8 cellular contexts compared by ENCODE assay signal in genomic region chr22:29767289-29768051, GRCh38. TPM values are rescaled to one million over a fixed set of nuclear protein-coding genes. Genes with fewer than 3 reads are reported as not detected.
DNase-seq lines count a peak whose midpoint lies in the region; ATAC-seq and TF ChIP-seq lines count a peak whose summit lies in the region.

UQCR10 (plus strand) TSS chr22:29767369; CDS start chr22:29767399, 30 bp downstream.

- H3K4me2 ChIP-seq in OCI-LY7 (ENCODE audit: low read length), result peak within 1 kb of the TSS; percentile 93

- peak within 1 kb of the TSS; percentile 84 for H3K4me3 ChIP-seq in HUES64 (ENCODE audit: low read length)
- peak within 1 kb of the TSS; percentile 89 for H3K4me3 ChIP-seq in OCI-LY7 (ENCODE audit: low read depth, low read length, poor library complexity, severe bottlenecking)
- peak within 1 kb of the TSS; percentile 84 to 95 for H3K4me3 ChIP-seq in esophagus (ENCODE audit: low read depth in 1 of 2, low read length in 2 of 2)
- H3K4me3 ChIP-seq in mucosa of stomach (ENCODE audit: low read length), result peak within 1 kb of the TSS; percentile 95

- peak; percentile 56 for ATAC-seq in GM21390 (IDR thresholded peaks at IDR 0.05; ENCODE audit: unreplicated experiment)

- CTCF ChIA-PET in OCI-LY7 (lab: Charles Lee; ENCODE audit: unreplicated experiment), result no interaction called here

- peaks cover 23% of the 10 kb centered on the region for H3K79me2 ChIP-seq in OCI-LY7 (ENCODE audit: insufficient read depth, low read depth, low read length)

- TSS peak; percentile 86 for BruUV-seq in OCI-LY7 (replicated peaks; lab: Mats Ljungman, UMichigan)

- H3K27ac ChIP-seq in HUES64 (ENCODE audit: low read depth, low read length) (peak within 1 kb of the TSS; percentile 83), OCI-LY7 (ENCODE audit: low read depth, low read length, poor library complexity, severe bottlenecking) (peak within 1 kb of the TSS; percentile 52), esophagus (ENCODE audit: low read depth in 2 of 2, low read length in 1 of 2) (peak within 1 kb of the TSS; percentile 90 to 95)

- intact Hi-C loops in OCI-LY7 (cut with micrococcal nuclease; ENCODE audit: unreplicated experiment), result loop anchor here (5.0 to 10.0 kb wide), 4 partner anchors 70 to 883 kb away; partner anchors contain the start of genes ASCC2, MTMR3 and ZNRF3

- no peaks in the 10 kb centered on the region for H3K9me2 ChIP-seq in OCI-LY7 (ENCODE audit: insufficient read depth, low read length)

- H3K9me3 ChIP-seq in HUES64 (ENCODE audit: insufficient read depth, low read depth, low read length) (no peaks in the 10 kb centered on the region), OCI-LY7 (ENCODE audit: low read length) (no peaks in the 10 kb centered on the region), esophagus (ENCODE audit: control insufficient read depth in 2 of 2, insufficient read depth in 1 of 2, low read depth in 1 of 2, low read length in 1 of 2) (no peaks in the 10 kb centered on the region), mucosa of stomach (ENCODE audit: control insufficient read depth, low read length) (no peaks in the 10 kb centered on the region)

- DNase-seq in Caki2 (ENCODE audit: low read depth) (peak; percentile 95), OCI-LY7 (ENCODE audit: low spot score) (peak; percentile 93), activated T-cell treated with anti-CD3 and anti-CD28 coated beads for 48 hours (ENCODE audit: low read depth) (peak; percentile 90)
- DNase-seq in stimulated activated CD8-positive, alpha-beta memory T cell treated with anti-CD3 and anti-CD28 coated beads, Interleukin-4, amount 100 ng/mL, for 48 hours, result peak; percentile 95

- H3K9ac ChIP-seq in HUES64 (ENCODE audit: low read depth, low read length) (peak within 1 kb of the TSS; percentile 84), mucosa of stomach (ENCODE audit: low read length) (peak within 1 kb of the TSS; percentile 96)

- 2% methylated on average over 43 of the region's 45 CpGs for WGBS in HUES64
- 1 to 12% methylated on average over 45 of the region's 45 CpGs for WGBS in esophagus, 2 donors

- POLR2A ChIA-PET in OCI-LY7 (lab: Charles Lee), result interaction anchor here (0.6 kb wide), 2 partner anchors 375 to 607 kb away, joined by 3 to 4 read pairs; no protein-coding TSS in a partner anchor

- peaks cover 6% of the 10 kb centered on the region; the same call in 1 of the 2 replicates for H3K4me1 ChIP-seq in HUES64 (ENCODE audit: insufficient read depth, low read length)
- peaks cover 22% of the 10 kb centered on the region for H3K4me1 ChIP-seq in OCI-LY7 (ENCODE audit: insufficient read depth, low read length, poor library complexity, severe bottlenecking)
- peaks cover 0 to 6% of the 10 kb centered on the region in 2 donors for H3K4me1 ChIP-seq in esophagus (ENCODE audit: control insufficient read depth in 2 of 2, insufficient read depth in 2 of 2, low read length in 1 of 2)
- peaks cover 7% of the 10 kb centered on the region for H3K4me1 ChIP-seq in mucosa of stomach (ENCODE audit: control insufficient read depth, insufficient read depth, low read length)

- TF ChIP-seq CTCF in OCI-LY7 (conservative IDR thresholded peaks at IDR 0.05; ENCODE audit: low read length), result no peak

- in situ Hi-C loops in Caki2 (cut with HindIII; ENCODE audit: low pct_unique_long_range_greater_than_20kb, low sequenced_read_pairs), result no loop called here

- peak within 1 kb of the TSS; percentile 81 for H2AFZ ChIP-seq in OCI-LY7 (ENCODE audit: low read length)

- H3K36me3 ChIP-seq in HUES64 (ENCODE audit: insufficient read depth, low read length), result peaks cover 14% of the 10 kb centered on the region
- H3K36me3 ChIP-seq in OCI-LY7 (ENCODE audit: insufficient read depth, low read length), result peaks cover 30% of the 10 kb centered on the region
- H3K36me3 ChIP-seq in esophagus (ENCODE audit: control insufficient read depth in 2 of 2, insufficient read depth in 2 of 2, low read length in 1 of 2), result peaks cover 0 to 5% of the 10 kb centered on the region in 2 donors
- H3K36me3 ChIP-seq in mucosa of stomach (ENCODE audit: control insufficient read depth, insufficient read depth, low read length), result peaks cover 8% of the 10 kb centered on the region

- H4K20me1 ChIP-seq in OCI-LY7 (ENCODE audit: insufficient read depth, low read length), result no peaks in the 10 kb centered on the region

- H3K27me3 ChIP-seq in HUES64 (ENCODE audit: insufficient read depth, low read length) (no peaks in the 10 kb centered on the region), esophagus (ENCODE audit: control insufficient read depth in 1 of 2, insufficient read depth in 2 of 2, low read length in 2 of 2) (no peaks in the 10 kb centered on the region), mucosa of stomach (ENCODE audit: control insufficient read depth, insufficient read depth, low read length) (no peaks in the 10 kb centered on the region)

RNA-seq across cellular contexts. Expression of gene UQCR10, which starts in this region (rescaled TPM):
- total RNA-seq in Caki2 (2014; rRNA removed; shearing (Covaris generic); ENCODE audit: low replicate concordance), result 110 and 135 TPM in 2 replicates
- 135 TPM for polyA plus RNA-seq in HUES64 (2013, experiment 1 of 2)
- polyA plus RNA-seq in HUES64 (2013, experiment 2 of 2), result 129 TPM
- total RNA-seq in OCI-LY7 (2014; rRNA removed; shearing (Covaris generic)), result 85.9 and 108 TPM in 2 replicates
- total RNA-seq in OCI-LY7 (2022), result 104 and 111 TPM in 2 replicates
- 100 to 1,000 TPM; 171 to 204 TPM for polyA plus RNA-seq in esophagus

Comparison
In these comparisons a context has a peak if more than half of its experiments do, and no peak if none do; other contexts are left out.
1. Peak in every context shown above with its lines: DNase-seq, ATAC-seq, H3K4me3 ChIP-seq and H3K27ac ChIP-seq.